In genomic region chr1:113904674-113905434, GRCh38 we compare ENCODE assay signal across 1 cellular context.
TF ChIP-seq lines count a peak whose summit lies in the region.

AP4B1 (minus strand) TSS chr1:113904799; CDS start chr1:113904717, 82 bp downstream.
DCLRE1B (plus strand) TSS chr1:113905326; CDS start chr1:113905587, 261 bp downstream.

TF ChIP-seq in K562, 482 proteins besides CTCF, POLR2A, EP300 and RAD21 (continued from another document and continues in another):
- no peak for TF ChIP-seq PBX2 (CRISPR knock-in tag; IDR thresholded peaks at IDR 0.05; ENCODE audit: low read depth)
- 0 out of 2 replicates have a peak, but pooled peaks have one; percentile 42 for TF ChIP-seq PBX2 (tag; conservative IDR thresholded peaks at IDR 0.05; ENCODE audit: low read depth)
- TF ChIP-seq HMBOX1 (IDR thresholded peaks at IDR 0.05): peak; percentile 17; the same call in 1 of the 2 replicates
- peak; percentile 77 for TF ChIP-seq TAF9B (IDR thresholded peaks at IDR 0.05; ENCODE audit: partially characterized antibody)
- peak in 1 of 2 experiments; percentile 62; a peak in 1 of 4 replicates for TF ChIP-seq ETV6 (IDR thresholded peaks at IDR 0.05; ENCODE audit: borderline replicate concordance in 1 of 2, low read depth in 2 of 2, low read length in 1 of 2)
- TF ChIP-seq ETV6 (CRISPR knock-in tag; IDR thresholded peaks at IDR 0.05; ENCODE audit: borderline replicate concordance): no peak
- TF ChIP-seq HCFC1 (IDR thresholded peaks at IDR 0.05; ENCODE audit: low read depth, low read length): peak; percentile 81
- TF ChIP-seq FOXJ2 (tag; IDR thresholded peaks at IDR 0.05): peak; percentile 85
- peak; percentile 47 for TF ChIP-seq ASH1L (IDR thresholded peaks at IDR 0.05; ENCODE audit: borderline replicate concordance, low read depth, partially characterized antibody)
- no peak for TF ChIP-seq SIRT6 (IDR thresholded peaks at IDR 0.05; ENCODE audit: low read depth, low read length)
- TF ChIP-seq ZBTB40 (IDR thresholded peaks at IDR 0.05): peak; percentile 92
- no peak for TF ChIP-seq ZBTB40 (CRISPR knock-in tag; IDR thresholded peaks at IDR 0.05)
- TF ChIP-seq ELF1 (tag; IDR thresholded peaks at IDR 0.05): peak; percentile 80
- peak; percentile 62 for TF ChIP-seq FOXM1 (IDR thresholded peaks at IDR 0.05; ENCODE audit: low read depth)
- no peak for TF ChIP-seq FOXM1 (CRISPR knock-in tag; IDR thresholded peaks at IDR 0.05; ENCODE audit: low read depth)
- peak; percentile 39; the same call in 1 of the 2 replicates for TF ChIP-seq MBD2 (IDR thresholded peaks at IDR 0.05; ENCODE audit: borderline replicate concordance, low read depth)
- peak; percentile 79 for TF ChIP-seq BHLHE40 (IDR thresholded peaks at IDR 0.05; ENCODE audit: low read length)
- TF ChIP-seq ZNF518B (CRISPR knock-in tag; IDR thresholded peaks at IDR 0.05): no peak
- no peak for TF ChIP-seq TAF15 (IDR thresholded peaks at IDR 0.05; ENCODE audit: low read depth, low read length)
- no peak for TF ChIP-seq SMARCA5 (IDR thresholded peaks at IDR 0.05)
- no peak for TF ChIP-seq KAT2B (IDR thresholded peaks at IDR 0.05; ENCODE audit: low read depth, low read length)
- peak; percentile 61; the same call in 1 of the 2 replicates for TF ChIP-seq ZNF143 (CRISPR knock-in tag; IDR thresholded peaks at IDR 0.05)
- TF ChIP-seq ZNF57 (CRISPR knock-in tag; IDR thresholded peaks at IDR 0.05): no peak
- TF ChIP-seq NFE2 (IDR thresholded peaks at IDR 0.05; ENCODE audit: low read depth): 0 out of 2 replicates have a peak, but pooled peaks have one; percentile 53
- peak; percentile 90 for TF ChIP-seq ZBTB9 (CRISPR knock-in tag; IDR thresholded peaks at IDR 0.05)
- TF ChIP-seq FIP1L1 (IDR thresholded peaks at IDR 0.05; ENCODE audit: low read depth, low read length, poor library complexity, severe bottlenecking): peak; percentile 94
- peak; percentile 84 to 92 for TF ChIP-seq MNT (conservative IDR thresholded peaks at IDR 0.05)
- no peak for TF ChIP-seq MECOM (CRISPR knock-in tag; IDR thresholded peaks at IDR 0.05)
- no peak for TF ChIP-seq RNF219 (CRISPR knock-in tag; IDR thresholded peaks at IDR 0.05)
- TF ChIP-seq SRSF9 (IDR thresholded peaks at IDR 0.05; ENCODE audit: borderline replicate concordance, low read depth, low read length): no peak
- peak; percentile 69 for TF ChIP-seq ZHX1 (conservative IDR thresholded peaks at IDR 0.05; ENCODE audit: low read length)
